1 cellular context compared by ENCODE assay signal in the genomic region with DNA sequence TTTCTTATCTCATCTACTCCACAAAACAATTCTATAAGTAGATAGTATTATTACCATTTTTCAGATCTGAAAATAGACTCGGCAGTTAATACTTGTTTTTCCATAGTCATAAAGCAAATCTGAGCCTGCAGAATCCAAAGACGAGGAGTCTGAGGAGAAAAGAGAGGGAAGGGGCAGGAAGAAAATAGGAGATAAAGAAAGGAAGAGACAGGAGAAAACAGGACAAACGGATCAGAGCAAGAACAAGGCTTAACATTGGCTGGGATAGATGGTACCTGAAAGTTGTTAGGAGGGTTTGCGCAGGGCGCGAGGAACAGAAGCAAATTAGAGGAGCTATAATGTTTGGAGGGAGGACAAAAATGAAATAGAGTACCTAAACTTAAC.
TF ChIP-seq lines count a peak whose summit lies in the region.

No MANE protein-coding gene starts in this region.

TF ChIP-seq in endothelial cell of umbilical vein, 7 proteins besides CTCF, POLR2A, EP300 and RAD21:
- TF ChIP-seq FOS (IDR thresholded peaks at IDR 0.05; ENCODE audit: borderline replicate concordance, insufficient read depth, low read length) (no peak), GATA2 (IDR thresholded peaks at IDR 0.05; ENCODE audit: insufficient read depth, insufficient read length, low read depth, low read length) (no peak), EZH2 (IDR thresholded peaks at IDR 0.05; ENCODE audit: borderline replicate concordance, low read depth, low read length, severe bottlenecking) (no peak), MAX (IDR thresholded peaks at IDR 0.05; ENCODE audit: insufficient read depth, insufficient read length) (no peak), MYC (IDR thresholded peaks at IDR 0.05; ENCODE audit: low read depth, low read length) (no peak), JUN (IDR thresholded peaks at IDR 0.05; ENCODE audit: borderline replicate concordance, insufficient read depth, insufficient read length, low read depth) (no peak), POLR2AphosphoS5 (IDR thresholded peaks at IDR 0.05; ENCODE audit: insufficient read depth, low read depth, low read length) (no peak)
